ENCODE assay signal across 2 cellular contexts in genomic region chr15:88769161-88769971, GRCh38.
TF ChIP-seq lines count a peak whose summit lies in the region.

No MANE protein-coding gene starts in this region.

TF ChIP-seq in SK-N-SH, 30 proteins besides CTCF, POLR2A, EP300 and RAD21 (continued from another document):
- TF ChIP-seq ZBTB33 (IDR thresholded peaks at IDR 0.05; ENCODE audit: borderline replicate concordance, low read depth) (no peak), FOXJ3 (CRISPR knock-in tag; IDR thresholded peaks at IDR 0.05) (no peak), GABPA (IDR thresholded peaks at IDR 0.05; ENCODE audit: low read depth) (no peak), NRF1 (IDR thresholded peaks at IDR 0.05; ENCODE audit: low read depth, low read length) (no peak), TEAD4 (IDR thresholded peaks at IDR 0.05; ENCODE audit: borderline replicate concordance, insufficient read depth) (no peak), TAF1 (IDR thresholded peaks at IDR 0.05; ENCODE audit: borderline replicate concordance, low read depth, low read length) (no peak)

TF ChIP-seq in SK-N-SH treated with all-trans-retinoic acid at 6 μM for 48 hours, 23 proteins besides CTCF, POLR2A, EP300 and RAD21 (continued from another document):
- TF ChIP-seq TSHZ2 (CRISPR knock-in tag; IDR thresholded peaks at IDR 0.05) (no peak), ARNTL (CRISPR knock-in tag; IDR thresholded peaks at IDR 0.05; ENCODE audit: borderline replicate concordance, low read depth) (no peak), ZNF565 (CRISPR knock-in tag; conservative IDR thresholded peaks at IDR 0.05; ENCODE audit: low read depth) (no peak), CSDC2 (CRISPR knock-in tag; IDR thresholded peaks at IDR 0.05) (no peak), GLIS3 (CRISPR knock-in tag; IDR thresholded peaks at IDR 0.05) (no peak), ZNF70 (CRISPR knock-in tag; IDR thresholded peaks at IDR 0.05) (no peak)
